14 cellular contexts compared by ENCODE assay signal in the genomic region with DNA sequence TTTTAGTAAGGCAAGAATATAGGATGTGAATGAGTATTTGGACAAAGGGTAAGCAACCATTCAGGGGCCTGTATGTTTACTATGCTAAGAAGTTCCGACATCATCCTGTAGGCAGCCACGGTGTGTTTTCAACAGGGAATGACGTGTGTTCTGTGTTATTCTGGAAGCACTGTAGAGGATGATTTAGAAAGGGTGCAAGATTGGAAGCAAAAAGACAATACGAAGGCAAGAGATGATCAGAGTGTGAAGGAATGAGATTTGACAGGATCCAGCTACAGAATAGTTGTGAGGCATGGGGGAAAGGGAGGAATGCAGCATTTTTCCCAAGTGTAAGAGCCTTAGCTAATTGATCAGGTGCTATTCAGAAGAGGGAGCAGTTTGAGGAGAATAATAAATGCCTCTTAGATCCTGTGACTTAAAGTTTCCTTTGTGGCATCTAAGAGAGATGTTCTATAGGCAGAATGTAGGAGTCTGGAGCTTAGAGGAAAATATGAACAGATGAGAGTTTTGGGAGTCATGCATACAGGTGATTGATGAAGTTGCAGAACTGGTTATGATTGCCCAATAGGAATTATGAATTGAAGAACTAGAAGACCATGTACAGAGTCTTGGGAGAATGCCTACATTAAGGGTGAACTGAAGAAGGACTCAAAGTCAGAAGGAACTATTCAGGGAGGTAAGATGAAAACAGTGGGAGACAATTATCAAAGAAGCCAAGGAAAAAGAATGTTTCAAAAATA. TPM values are rescaled to one million over a fixed set of nuclear protein-coding genes. Genes with fewer than 3 reads are reported as not detected.
DNase-seq lines count a peak whose midpoint lies in the region; ATAC-seq and TF ChIP-seq lines count a peak whose summit lies in the region.
"Had no signal": no experiment of that assay in that cellular context is flagged by ENCODE, and none has a peak within 500 bp of the region (broad histone marks: within the 10 kb centered on the region; RNA-seq: fewer than 3 reads in every experiment).

No MANE protein-coding gene starts in this region.

- CTCF ChIA-PET in activated naive CD4-positive, alpha-beta T cell treated with anti-CD3 and anti-CD28 coated beads, Interleukin-2, amount 10 ng/mL, durations not matched to agents 7 days and 5 days (lab: Charles Lee) = no interaction called here

- peak overlapping the region; percentile 90 for H3K4me3 Mint-ChIP-seq in activated naive CD4-positive, alpha-beta T cell treated with anti-CD3 and anti-CD28 coated beads, Interleukin-2, amount 10 ng/mL, durations not matched to agents 7 days and 5 days
- peak overlapping the region; percentile 99 for H3K4me3 Mint-ChIP-seq in activated T-helper 1 cell treated with anti-CD3 and anti-CD28 coated beads, Interleukin-12 subunit alpha, Interleukin-12 subunit beta, Interleukin-2, Interleukin-4 antibody, amounts not matched to agents 30 ng/mL and 10 ng/mL and 1 ng/mL, durations not matched to agents 14 hours and 24 hours and 36 hours
- H3K4me3 Mint-ChIP-seq in stimulated activated naive CD8-positive, alpha-beta T cell treated with anti-CD3 and anti-CD28 coated beads, Interleukin-15, amount 100 ng/mL, for 72 hours = peak overlapping the region; percentile 88 to 93

- H3K27ac ChIP-seq in SJCRH30 = no peak overlapping the region

- no peaks in the 10 kb centered on the region for H3K9me3 ChIP-seq in SJCRH30 (replicated peaks)
- H3K9me3 ChIP-seq: gastroesophageal sphincter had no signal

- H3K9me3 Mint-ChIP-seq in activated naive CD4-positive, alpha-beta T cell treated with anti-CD3 and anti-CD28 coated beads, Interleukin-2, amount 10 ng/mL, durations not matched to agents 7 days and 5 days = no peaks in the 10 kb centered on the region
- no peaks in the 10 kb centered on the region for H3K9me3 Mint-ChIP-seq in activated T-helper 1 cell treated with anti-CD3 and anti-CD28 coated beads, Interleukin-12 subunit alpha, Interleukin-12 subunit beta, Interleukin-2, Interleukin-4 antibody, amounts not matched to agents 30 ng/mL and 10 ng/mL and 1 ng/mL, durations not matched to agents 14 hours and 24 hours and 36 hours
- no peaks in the 10 kb centered on the region for H3K9me3 Mint-ChIP-seq in stimulated activated naive CD8-positive, alpha-beta T cell treated with anti-CD3 and anti-CD28 coated beads, Interleukin-15, amount 100 ng/mL, for 72 hours

- H3K27me3 ChIP-seq in SJCRH30 = no peaks in the 10 kb centered on the region
- H3K27me3 ChIP-seq: gastroesophageal sphincter had no signal

- peaks cover 48% of the 10 kb centered on the region for H3K36me3 Mint-ChIP-seq in activated naive CD4-positive, alpha-beta T cell treated with anti-CD3 and anti-CD28 coated beads, Interleukin-2, amount 10 ng/mL, durations not matched to agents 7 days and 5 days
- H3K36me3 Mint-ChIP-seq in activated T-helper 1 cell treated with anti-CD3 and anti-CD28 coated beads, Interleukin-12 subunit alpha, Interleukin-12 subunit beta, Interleukin-2, Interleukin-4 antibody, amounts not matched to agents 30 ng/mL and 10 ng/mL and 1 ng/mL, durations not matched to agents 14 hours and 24 hours and 36 hours (ENCODE audit: low read depth) = peaks cover 51% of the 10 kb centered on the region

- DNase-seq in activated naive CD4-positive, alpha-beta T cell treated with anti-CD3 and anti-CD28 coated beads, Interleukin-2, amount 10 ng/mL, durations not matched to agents 7 days and 5 days = no peak
- DNase-seq in activated naive CD4-positive, alpha-beta T cell treated with anti-CD3 and anti-CD28 coated beads, Interleukin-2, amount 50 U/mL, for 16 hours = no peak
- no peak for DNase-seq in activated T-helper 1 cell treated with anti-CD3 and anti-CD28 coated beads, Interleukin-12 subunit alpha, Interleukin-12 subunit beta, Interleukin-2, Interleukin-4 antibody, amounts not matched to agents 30 ng/mL and 10 ng/mL and 1 ng/mL, durations not matched to agents 14 hours and 24 hours and 36 hours (ENCODE audit: low spot score)
- DNase-seq in fibroblast of villous mesenchyme (ENCODE audit: low read depth) = peak; percentile 17
- DNase-seq in stimulated activated naive CD8-positive, alpha-beta T cell treated with anti-CD3 and anti-CD28 coated beads, Interleukin-15, amount 100 ng/mL, for 72 hours = no peak
- no peak for DNase-seq in SJCRH30
- DNase-seq: activated CD4-positive, alpha-beta T cell treated with anti-CD3 and anti-CD28 coated beads, Interleukin-2, amount 50 U/mL, for 4 hours; mesenchymal stem cell; NCI-H2107; SHP77; stimulated activated CD4-positive, alpha-beta T cell treated with anti-CD3 and anti-CD28 coated beads, Interleukin-12 subunit alpha, Interleukin-12 subunit beta, amount 100 ng/mL, for 4 hours had no signal

- peaks cover 60% of the 10 kb centered on the region for H3K4me1 Mint-ChIP-seq in activated naive CD4-positive, alpha-beta T cell treated with anti-CD3 and anti-CD28 coated beads, Interleukin-2, amount 10 ng/mL, durations not matched to agents 7 days and 5 days
- peaks cover 49% of the 10 kb centered on the region for H3K4me1 Mint-ChIP-seq in activated T-helper 1 cell treated with anti-CD3 and anti-CD28 coated beads, Interleukin-12 subunit alpha, Interleukin-12 subunit beta, Interleukin-2, Interleukin-4 antibody, amounts not matched to agents 30 ng/mL and 10 ng/mL and 1 ng/mL, durations not matched to agents 14 hours and 24 hours and 36 hours (ENCODE audit: low read depth)
- peaks cover 72% of the 10 kb centered on the region for H3K4me1 Mint-ChIP-seq in stimulated activated naive CD8-positive, alpha-beta T cell treated with anti-CD3 and anti-CD28 coated beads, Interleukin-15, amount 100 ng/mL, for 72 hours

- H3K27ac Mint-ChIP-seq in activated naive CD4-positive, alpha-beta T cell treated with anti-CD3 and anti-CD28 coated beads, Interleukin-2, amount 10 ng/mL, durations not matched to agents 7 days and 5 days = no peak overlapping the region
- H3K27ac Mint-ChIP-seq in activated T-helper 1 cell treated with anti-CD3 and anti-CD28 coated beads, Interleukin-12 subunit alpha, Interleukin-12 subunit beta, Interleukin-2, Interleukin-4 antibody, amounts not matched to agents 30 ng/mL and 10 ng/mL and 1 ng/mL, durations not matched to agents 14 hours and 24 hours and 36 hours = peak overlapping the region; percentile 56
- peak overlapping the region in 1 of 2 donors; percentile 1 for H3K27ac Mint-ChIP-seq in stimulated activated naive CD8-positive, alpha-beta T cell treated with anti-CD3 and anti-CD28 coated beads, Interleukin-15, amount 100 ng/mL, for 72 hours

- ATAC-seq in stimulated activated naive CD8-positive, alpha-beta T cell treated with anti-CD3 and anti-CD28 coated beads, Interleukin-15, amount 100 ng/mL, for 72 hours = no peak
- ATAC-seq in HG03457 (IDR thresholded peaks at IDR 0.05; ENCODE audit: unreplicated experiment) (no peak), GM19328 (IDR thresholded peaks at IDR 0.05; ENCODE audit: unreplicated experiment) (no peak)
- ATAC-seq: gastroesophageal sphincter had no signal

- H3K4me3 ChIP-seq in fibroblast of villous mesenchyme (ENCODE audit: low read depth, low read length) = peak overlapping the region; percentile 90
- H3K4me3 ChIP-seq in SJCRH30 = no peak overlapping the region

- H3K4me1 ChIP-seq in SJCRH30 = peaks cover 16% of the 10 kb centered on the region

- peaks cover 54% of the 10 kb centered on the region for H3K36me3 ChIP-seq in SJCRH30

- TF ChIP-seq CTCF in fibroblast of villous mesenchyme (IDR thresholded peaks at IDR 0.05; ENCODE audit: insufficient read depth, low read depth, low read length) = no peak

- no peaks in the 10 kb centered on the region for H3K27me3 Mint-ChIP-seq in activated naive CD4-positive, alpha-beta T cell treated with anti-CD3 and anti-CD28 coated beads, Interleukin-2, amount 10 ng/mL, durations not matched to agents 7 days and 5 days
- no peaks in the 10 kb centered on the region for H3K27me3 Mint-ChIP-seq in activated T-helper 1 cell treated with anti-CD3 and anti-CD28 coated beads, Interleukin-12 subunit alpha, Interleukin-12 subunit beta, Interleukin-2, Interleukin-4 antibody, amounts not matched to agents 30 ng/mL and 10 ng/mL and 1 ng/mL, durations not matched to agents 14 hours and 24 hours and 36 hours (ENCODE audit: insufficient read depth)
- H3K27me3 Mint-ChIP-seq in stimulated activated naive CD8-positive, alpha-beta T cell treated with anti-CD3 and anti-CD28 coated beads, Interleukin-15, amount 100 ng/mL, for 72 hours = no peaks in the 10 kb centered on the region

- intact Hi-C loops in activated T-helper 1 cell treated with anti-CD3 and anti-CD28 coated beads, Interleukin-12 subunit alpha, Interleukin-12 subunit beta, Interleukin-2, Interleukin-4 antibody, amounts not matched to agents 30 ng/mL and 10 ng/mL and 1 ng/mL, durations not matched to agents 14 hours and 24 hours and 36 hours (cut with micrococcal nuclease) = loop anchor here (5.0 kb wide), 1 partner anchor 61 kb away; no protein-coding TSS in a partner anchor

RNA-seq across cellular contexts. Expression of a gene that starts 2.5 kb away (rescaled TPM):
- total RNA-seq in activated T-helper 1 cell treated with anti-CD3 and anti-CD28 coated beads, Interleukin-12 subunit alpha, Interleukin-12 subunit beta, Interleukin-2, Interleukin-4 antibody, amounts not matched to agents 30 ng/mL and 10 ng/mL and 1 ng/mL, durations not matched to agents 14 hours and 24 hours and 36 hours = 49.5 and 53.6 TPM in 2 replicates
- 32.9 and 39.3 TPM in 2 replicates for total RNA-seq in fibroblast of villous mesenchyme
- 56.8 and 65.0 TPM in 2 replicates for total RNA-seq in SJCRH30 (2014; rRNA removed; shearing (Covaris generic))
